Comparison of ENCODE assay signal across 7 cellular contexts in the genomic region with DNA sequence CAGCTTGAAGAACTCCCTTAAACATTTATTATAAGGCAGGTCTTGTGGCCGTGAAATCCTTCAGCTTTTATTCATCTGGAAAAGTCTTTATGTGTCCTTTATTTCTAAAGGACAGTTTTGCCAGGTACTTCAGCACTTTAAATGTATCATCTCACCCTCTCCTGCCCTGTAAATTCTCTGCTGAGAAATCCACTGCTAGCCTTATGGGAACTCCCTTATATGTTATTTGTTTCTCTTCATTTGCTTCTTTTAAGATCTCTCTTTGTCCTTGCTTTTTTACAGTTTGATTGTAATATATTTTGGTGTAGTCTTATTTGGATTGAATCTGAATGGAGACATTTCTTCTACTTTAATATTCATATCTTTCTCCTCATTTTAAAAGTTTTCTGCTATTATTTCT.
"Had no signal": no experiment of that assay in that cellular context is flagged by ENCODE, and none has a peak within 500 bp of the region (broad histone marks: within the 10 kb centered on the region; RNA-seq: fewer than 3 reads in every experiment).

No MANE protein-coding gene starts in this region.

- ATAC-seq: HepG2, K562 had no signal

- H3K4me1 Mint-ChIP-seq: IgD-negative memory B cell had no signal

- DNase-seq: IMR-90, KBM-7, KG1 had no signal

- H3K4me3 ChIP-seq: K562 had no signal

- H3K27ac ChIP-seq: HL-60 had no signal

- H3K27ac Mint-ChIP-seq: IgD-negative memory B cell had no signal

- H3K27me3 Mint-ChIP-seq: IgD-negative memory B cell had no signal
